Comparison of ENCODE assay signal across 29 cellular contexts in the genomic region with DNA sequence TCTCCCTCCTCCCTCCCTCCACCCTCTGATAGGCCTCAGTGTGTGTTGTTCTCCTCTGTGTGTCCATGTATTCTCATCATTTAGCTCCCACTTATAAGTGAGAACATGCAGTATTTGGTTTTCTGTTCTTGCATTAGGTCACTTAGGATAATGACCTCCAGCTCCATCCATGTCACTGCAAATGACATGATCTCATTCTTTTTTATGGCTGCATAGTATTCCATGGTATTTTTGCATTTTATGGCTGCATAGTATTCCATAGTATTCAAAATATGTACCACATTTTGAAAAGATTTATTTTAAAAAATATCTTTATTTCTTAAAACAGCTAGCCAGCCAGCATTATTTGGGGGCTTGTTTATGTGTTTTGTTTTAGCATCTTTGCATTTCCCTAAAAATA.
"Had no signal": no experiment of that assay in that cellular context is flagged by ENCODE, and none has a peak within 500 bp of the region (broad histone marks: within the 10 kb centered on the region; RNA-seq: fewer than 3 reads in every experiment).

No MANE protein-coding gene starts in this region.

- H3K27me3 ChIP-seq: colonic mucosa, esophagus muscularis mucosa had no signal

- H3K4me1 Mint-ChIP-seq: endodermal cell had no signal

- H3K4me3 Mint-ChIP-seq: dendritic cell treated with granulocyte-macrophage colony-stimulating factor and Interleukin-4, amounts not matched to agents 40 ng/mL and 50 ng/mL, for 4 days; effector memory CD8-positive, alpha-beta T cell; endodermal cell had no signal

- DNase-seq: colonic mucosa; cortex of kidney; dermis blood vessel endothelial cell; dorsolateral prefrontal cortex; effector CD4-positive, alpha-beta T cell; effector CD8-positive, alpha-beta T cell; effector memory CD4-positive, alpha-beta T cell; effector memory CD8-positive, alpha-beta T cell; endodermal cell; erythroblast; esophagus squamous epithelium; foreskin fibroblast; foreskin keratinocyte; foreskin melanocyte; gastrocnemius medialis; glutamatergic neuron; head of caudate nucleus; heart left ventricle; heart right ventricle had no signal

- H3K4me3 ChIP-seq: colonic mucosa, coronary artery, dorsolateral prefrontal cortex, esophagus muscularis mucosa, esophagus squamous epithelium, gastrocnemius medialis, gastroesophageal sphincter, heart left ventricle, heart right ventricle had no signal

- H3K4me1 ChIP-seq: colonic mucosa, esophagus squamous epithelium, foreskin keratinocyte, gastrocnemius medialis, gastroesophageal sphincter, heart left ventricle, heart right ventricle had no signal

- H3K36me3 ChIP-seq: colonic mucosa, esophagus muscularis mucosa, esophagus squamous epithelium, gastrocnemius medialis, gastroesophageal sphincter, heart left ventricle, heart right ventricle had no signal

- H3K9me3 ChIP-seq: colonic mucosa, esophagus muscularis mucosa, esophagus squamous epithelium, gastrocnemius medialis had no signal

- H3K27ac Mint-ChIP-seq: dendritic cell treated with granulocyte-macrophage colony-stimulating factor and Interleukin-4, amounts not matched to agents 40 ng/mL and 50 ng/mL, for 4 days; effector memory CD8-positive, alpha-beta T cell; endodermal cell had no signal

- H3K27ac ChIP-seq: colonic mucosa, coronary artery, dorsolateral prefrontal cortex, epithelial cell of prostate, esophagus muscularis mucosa, esophagus squamous epithelium, foreskin keratinocyte, gastrocnemius medialis, gastroesophageal sphincter, heart left ventricle, heart right ventricle had no signal

- FAIRE-seq: colon, endometrium, endothelial cell of umbilical vein, frontal cortex had no signal

- ATAC-seq: effector memory CD8-positive, alpha-beta T cell; esophagus mucosa; foreskin keratinocyte; gastrocnemius medialis; gastroesophageal sphincter; heart left ventricle; heart right ventricle had no signal

- H3K9me3 Mint-ChIP-seq: dendritic cell treated with granulocyte-macrophage colony-stimulating factor and Interleukin-4, amounts not matched to agents 40 ng/mL and 50 ng/mL, for 4 days; effector memory CD8-positive, alpha-beta T cell had no signal
